ENCODE assay signal across 9 cellular contexts in the genomic region with DNA sequence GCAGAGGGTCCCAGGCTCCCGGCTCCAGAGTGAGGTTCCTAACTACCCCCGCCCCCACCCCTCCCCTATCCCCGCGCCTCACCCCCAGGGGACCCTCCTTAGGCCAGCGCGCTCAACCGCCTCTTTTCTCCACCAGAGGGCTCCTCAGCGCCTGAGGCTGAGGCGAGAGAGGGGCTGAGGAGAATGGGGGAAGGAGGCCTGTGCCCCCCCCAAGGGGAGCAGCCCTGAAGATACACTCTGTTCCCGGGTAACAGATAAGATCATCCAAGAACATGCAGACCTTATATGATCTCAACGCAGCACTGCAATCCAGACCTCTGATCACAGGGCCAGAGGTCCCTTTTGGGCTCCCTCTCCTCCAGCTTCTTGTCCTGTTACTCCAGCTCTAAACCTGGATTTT. TPM values are rescaled to one million over a fixed set of nuclear protein-coding genes. Genes with fewer than 3 reads are reported as not detected.
DNase-seq lines count a peak whose midpoint lies in the region; ATAC-seq, FAIRE-seq and TF ChIP-seq lines count a peak whose summit lies in the region.
"Had no signal": no experiment of that assay in that cellular context is flagged by ENCODE, and none has a peak within 500 bp of the region (broad histone marks: within the 10 kb centered on the region; RNA-seq: fewer than 3 reads in every experiment).

No MANE protein-coding gene starts in this region.

- ATAC-seq in memory B cell (ENCODE audit: low read depth): peak; percentile 57

- peaks cover 7% of the 10 kb centered on the region for H3K36me3 Mint-ChIP-seq in memory B cell

- H3K27me3 ChIP-seq in brain microvascular endothelial cell (replicated peaks) (no peaks in the 10 kb centered on the region), tibial nerve (no peaks in the 10 kb centered on the region)

- peak in 1 of 2 donors; percentile 34 for TF ChIP-seq EP300 in tibial nerve (IDR thresholded peaks at IDR 0.05)

- TF ChIP-seq CTCF in GM13977 (IDR thresholded peaks at IDR 0.05; ENCODE audit: extremely low read depth, insufficient read depth, missing control alignments) (peak; percentile 64), brain microvascular endothelial cell (IDR thresholded peaks at IDR 0.05; ENCODE audit: low read depth, low read length, missing control alignments) (peak; percentile 71), tibial nerve (IDR thresholded peaks at IDR 0.05) (peak; percentile 26 to 57 (median 49))

- H3K4me3 ChIP-seq in SK-N-MC (no peak overlapping the region; the same call in 1 of the 2 replicates), brain microvascular endothelial cell (ENCODE audit: low read depth, low read length) (no peak overlapping the region), tibial nerve (peak overlapping the region in 2 of 4 donors; percentile 9 to 10)
- H3K4me3 ChIP-seq: skin epidermis had no signal

- FAIRE-seq in RCC 7860 (lab: Jason Lieb, UNC): no peak

- H3K9ac ChIP-seq in SK-N-MC (ENCODE audit: insufficient read length): peak overlapping the region; percentile 16

- H3K4me1 Mint-ChIP-seq in memory B cell: no peaks in the 10 kb centered on the region

- 39 to 45% methylated on average over 11 of the region's 11 CpGs for WGBS in tibial nerve, 2 donors

- H3K27me3 Mint-ChIP-seq in memory B cell: no peaks in the 10 kb centered on the region

- H3K27ac Mint-ChIP-seq in memory B cell: no peak overlapping the region

- peaks cover 0 to 45% (median 2%) of the 10 kb centered on the region in 4 donors for H3K4me1 ChIP-seq in tibial nerve

- DNase-seq in GM13977 (ENCODE audit: low spot score): peak; percentile 79
- no peak for DNase-seq in SK-N-MC (ENCODE audit: low read depth, low spot score)
- DNase-seq in brain microvascular endothelial cell: no peak
- peak in 1 of 2 donors; percentile 19 for DNase-seq in memory B cell (ENCODE audit: low spot score in 2 of 2)
- DNase-seq in tibial nerve (ENCODE audit: low spot score in 2 of 2): no peak
- no peak for DNase-seq in T1000 (lab: John Stamatoyannopoulos, UW)
- no peak for DNase-seq in RCC 7860 (ENCODE audit: low spot score)
- DNase-seq in foreskin melanocyte: no peak

- H3K36me3 ChIP-seq in SK-N-MC (ENCODE audit: insufficient read depth, low read length) (peaks cover 4% of the 10 kb centered on the region; the same call in 1 of the 2 replicates), brain microvascular endothelial cell (replicated peaks) (peaks cover 8% of the 10 kb centered on the region), tibial nerve (peaks cover 0 to 34% (median 0%) of the 10 kb centered on the region in 3 donors)

- no peak overlapping the region for H3K4me3 Mint-ChIP-seq in memory B cell

- H3K9me3 ChIP-seq in SK-N-MC (ENCODE audit: low read depth, low read length): no peaks in the 10 kb centered on the region
- H3K9me3 ChIP-seq in tibial nerve: no peaks in the 10 kb centered on the region

- H3K9me3 Mint-ChIP-seq in memory B cell: no peaks in the 10 kb centered on the region

- in situ Hi-C loops in GM13977 (cut with MboI; ENCODE audit: low pct_unique_long_range_greater_than_20kb, low sequenced_read_pairs, unreplicated experiment) (loop anchor here (25.0 kb wide), 1 partner anchor 276 kb away; no protein-coding TSS in a partner anchor), brain microvascular endothelial cell (cut with HindIII; ENCODE audit: low pct_ligation_motif_present, low sequenced_read_pairs) (no loop called here)

- H3K27ac ChIP-seq in SK-N-MC (no peak overlapping the region), brain microvascular endothelial cell (no peak overlapping the region), tibial nerve (peak overlapping the region in 1 of 4 donors; percentile 62)

- no peak for TF ChIP-seq POLR2A in tibial nerve (IDR thresholded peaks at IDR 0.05)

RNA-seq across cellular contexts. Expression of a gene that starts 43.3 kb away (rescaled TPM):
- 10 to 100 TPM; 20.7 to 30.6 (median 23.6) TPM for total RNA-seq in tibial nerve
